In genomic region chr2:61937098-61937497, GRCh38 we compare ENCODE assay signal across 2 cellular contexts.
TF ChIP-seq lines count a peak whose summit lies in the region.

No MANE protein-coding gene starts in this region.

TF ChIP-seq in GM12878, 131 proteins besides CTCF, POLR2A, EP300 and RAD21:
- TF ChIP-seq, protein P1, sequence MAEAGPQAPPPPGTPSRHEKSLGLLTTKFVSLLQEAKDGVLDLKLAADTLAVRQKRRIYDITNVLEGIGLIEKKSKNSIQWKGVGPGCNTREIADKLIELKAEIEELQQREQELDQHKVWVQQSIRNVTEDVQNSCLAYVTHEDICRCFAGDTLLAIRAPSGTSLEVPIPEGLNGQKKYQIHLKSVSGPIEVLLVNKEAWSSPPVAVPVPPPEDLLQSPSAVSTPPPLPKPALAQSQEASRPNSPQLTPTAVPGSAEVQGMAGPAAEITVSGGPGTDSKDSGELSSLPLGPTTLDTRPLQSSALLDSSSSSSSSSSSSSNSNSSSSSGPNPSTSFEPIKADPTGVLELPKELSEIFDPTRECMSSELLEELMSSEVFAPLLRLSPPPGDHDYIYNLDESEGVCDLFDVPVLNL (IDR thresholded peaks at IDR 0.05; ENCODE audit: low read depth, low read length) = no peak
- TF ChIP-seq SPI1 (IDR thresholded peaks at IDR 0.05; ENCODE audit: borderline replicate concordance, insufficient read depth, low read depth, low read length) (0 out of 2 replicates have a peak, but pooled peaks have one; percentile 17), POU2F2 (IDR thresholded peaks at IDR 0.05; ENCODE audit: borderline replicate concordance, low read depth, low read length) (no peak), DPF2 (IDR thresholded peaks at IDR 0.05) (no peak), BMI1 (IDR thresholded peaks at IDR 0.05; ENCODE audit: borderline replicate concordance) (no peak)
TF ChIP-seq in GM12878: peak in this region for 1.

TF ChIP-seq in endothelial cell of umbilical vein, 7 proteins besides CTCF, POLR2A, EP300 and RAD21:
- TF ChIP-seq EZH2 (IDR thresholded peaks at IDR 0.05; ENCODE audit: borderline replicate concordance, low read depth, low read length, severe bottlenecking) (no peak), POLR2AphosphoS5 (IDR thresholded peaks at IDR 0.05; ENCODE audit: insufficient read depth, low read depth, low read length) (no peak), MYC (IDR thresholded peaks at IDR 0.05; ENCODE audit: low read depth, low read length) (no peak), GATA2 (IDR thresholded peaks at IDR 0.05; ENCODE audit: insufficient read depth, insufficient read length, low read depth, low read length) (no peak), FOS (IDR thresholded peaks at IDR 0.05; ENCODE audit: borderline replicate concordance, insufficient read depth, low read length) (no peak), JUN (IDR thresholded peaks at IDR 0.05; ENCODE audit: borderline replicate concordance, insufficient read depth, insufficient read length, low read depth) (no peak)
- TF ChIP-seq, protein P2, sequence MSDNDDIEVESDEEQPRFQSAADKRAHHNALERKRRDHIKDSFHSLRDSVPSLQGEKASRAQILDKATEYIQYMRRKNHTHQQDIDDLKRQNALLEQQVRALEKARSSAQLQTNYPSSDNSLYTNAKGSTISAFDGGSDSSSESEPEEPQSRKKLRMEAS (IDR thresholded peaks at IDR 0.05; ENCODE audit: insufficient read depth, insufficient read length) = no peak
